In genomic region chr6:12082368-12082767, GRCh38 we compare ENCODE assay signal across 26 cellular contexts.
"Had no signal": no experiment of that assay in that cellular context is flagged by ENCODE, and none has a peak within 500 bp of the region (broad histone marks: within the 10 kb centered on the region; RNA-seq: fewer than 3 reads in every experiment).

No MANE protein-coding gene starts in this region.

- H3K36me3 ChIP-seq: heart right ventricle, left lung, lower lobe of right lung, neutrophil, right lobe of liver, tibial nerve, upper lobe of right lung, vagina had no signal

- DNase-seq: heart right ventricle; hypothalamus; kidney glomerular epithelial cell; left lung; lower lobe of right lung; mesenchymal stem cell; midbrain; naive B cell; psoas muscle; retina; right lobe of liver; spleen; stimulated activated CD4-positive, alpha-beta T cell treated with anti-CD3 and anti-CD28 coated beads, Interleukin-15, amount 100 ng/mL, for 24 hours; stimulated activated CD4-positive, alpha-beta T cell treated with anti-CD3 and anti-CD28 coated beads, Interleukin-1b, Interleukin-23, amount 100 ng/mL, for 48 hours; stimulated activated CD4-positive, alpha-beta T cell treated with anti-CD3 and anti-CD28 coated beads, Interleukin-4, amount 100 ng/mL, for 24 hours; stimulated activated naive B cell treated with anti-CD40 and anti-IgM and Interleukin-4, amounts not matched to agents 10 μg/mL and 1 μg/mL and 100 μg/mL, for 72 hours; stimulated activated naive CD8-positive, alpha-beta T cell treated with anti-CD3 and anti-CD28 coated beads, Interleukin-15, amount 100 ng/mL, for 72 hours; testis; upper lobe of right lung had no signal

- FAIRE-seq: colon, frontal cortex, islet of Langerhans had no signal

- H3K4me3 ChIP-seq: heart right ventricle, left lung, lower lobe of right lung, psoas muscle, right lobe of liver, spleen, testis, tibial nerve, upper lobe of right lung, vagina had no signal

- H3K27me3 ChIP-seq: heart right ventricle, left lung, neutrophil, right lobe of liver, spleen, testis, tibial nerve, upper lobe of right lung, vagina had no signal

- H3K4me1 ChIP-seq: psoas muscle, testis had no signal

- ATAC-seq: esophagus mucosa; heart right ventricle; lower lobe of right lung; psoas muscle; stimulated activated naive CD8-positive, alpha-beta T cell treated with anti-CD3 and anti-CD28 coated beads, Interleukin-15, amount 100 ng/mL, for 72 hours had no signal

- H3K27ac ChIP-seq: heart right ventricle, left lung, lower lobe of right lung, neutrophil, psoas muscle, right lobe of liver, spleen, testis, tibial nerve, upper lobe of right lung, vagina had no signal

- H3K9me3 ChIP-seq: heart right ventricle, left lung, lower lobe of right lung, neutrophil, psoas muscle, right lobe of liver, spleen, testis, tibial nerve, upper lobe of right lung, vagina had no signal
